1 cellular context compared by ENCODE assay signal in the genomic region with DNA sequence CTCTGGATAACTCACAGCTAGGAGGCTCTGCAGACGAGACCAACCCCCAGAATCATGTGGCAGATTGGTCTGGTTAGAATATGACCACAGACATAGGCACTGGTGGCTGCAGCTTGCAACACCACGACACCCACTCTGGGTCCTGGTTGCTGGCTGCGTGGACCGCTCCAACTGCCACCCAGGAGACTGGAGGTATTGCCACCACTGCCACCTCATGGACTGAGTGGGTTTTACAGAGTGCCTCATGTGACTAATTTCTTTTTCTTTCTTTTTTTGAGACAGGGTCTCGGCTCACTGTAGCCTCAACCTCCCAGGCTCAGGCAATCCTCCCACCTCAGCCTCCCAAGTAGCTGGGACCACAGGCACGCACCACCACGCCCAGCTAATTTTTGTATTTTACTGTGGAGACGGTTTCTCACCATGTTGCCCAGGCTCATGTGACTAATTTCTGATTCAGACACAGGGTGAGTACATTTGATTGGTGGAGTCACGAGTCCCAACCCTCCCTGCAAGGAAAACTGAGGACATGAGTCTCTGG.
TF ChIP-seq lines count a peak whose summit lies in the region.

No MANE protein-coding gene starts in this region.

TF ChIP-seq in neural cell, 6 proteins besides CTCF, POLR2A, EP300 and RAD21 (continued from another document):
- TF ChIP-seq, protein P1, sequence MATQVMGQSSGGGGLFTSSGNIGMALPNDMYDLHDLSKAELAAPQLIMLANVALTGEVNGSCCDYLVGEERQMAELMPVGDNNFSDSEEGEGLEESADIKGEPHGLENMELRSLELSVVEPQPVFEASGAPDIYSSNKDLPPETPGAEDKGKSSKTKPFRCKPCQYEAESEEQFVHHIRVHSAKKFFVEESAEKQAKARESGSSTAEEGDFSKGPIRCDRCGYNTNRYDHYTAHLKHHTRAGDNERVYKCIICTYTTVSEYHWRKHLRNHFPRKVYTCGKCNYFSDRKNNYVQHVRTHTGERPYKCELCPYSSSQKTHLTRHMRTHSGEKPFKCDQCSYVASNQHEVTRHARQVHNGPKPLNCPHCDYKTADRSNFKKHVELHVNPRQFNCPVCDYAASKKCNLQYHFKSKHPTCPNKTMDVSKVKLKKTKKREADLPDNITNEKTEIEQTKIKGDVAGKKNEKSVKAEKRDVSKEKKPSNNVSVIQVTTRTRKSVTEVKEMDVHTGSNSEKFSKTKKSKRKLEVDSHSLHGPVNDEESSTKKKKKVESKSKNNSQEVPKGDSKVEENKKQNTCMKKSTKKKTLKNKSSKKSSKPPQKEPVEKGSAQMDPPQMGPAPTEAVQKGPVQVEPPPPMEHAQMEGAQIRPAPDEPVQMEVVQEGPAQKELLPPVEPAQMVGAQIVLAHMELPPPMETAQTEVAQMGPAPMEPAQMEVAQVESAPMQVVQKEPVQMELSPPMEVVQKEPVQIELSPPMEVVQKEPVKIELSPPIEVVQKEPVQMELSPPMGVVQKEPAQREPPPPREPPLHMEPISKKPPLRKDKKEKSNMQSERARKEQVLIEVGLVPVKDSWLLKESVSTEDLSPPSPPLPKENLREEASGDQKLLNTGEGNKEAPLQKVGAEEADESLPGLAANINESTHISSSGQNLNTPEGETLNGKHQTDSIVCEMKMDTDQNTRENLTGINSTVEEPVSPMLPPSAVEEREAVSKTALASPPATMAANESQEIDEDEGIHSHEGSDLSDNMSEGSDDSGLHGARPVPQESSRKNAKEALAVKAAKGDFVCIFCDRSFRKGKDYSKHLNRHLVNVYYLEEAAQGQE (IDR thresholded peaks at IDR 0.05; ENCODE audit: borderline replicate concordance), result no peak
- TF ChIP-seq MXI1 (conservative IDR thresholded peaks at IDR 0.05; ENCODE audit: poor library complexity, severe bottlenecking), result no peak
